ENCODE assay signal across 8 cellular contexts in the genomic region with DNA sequence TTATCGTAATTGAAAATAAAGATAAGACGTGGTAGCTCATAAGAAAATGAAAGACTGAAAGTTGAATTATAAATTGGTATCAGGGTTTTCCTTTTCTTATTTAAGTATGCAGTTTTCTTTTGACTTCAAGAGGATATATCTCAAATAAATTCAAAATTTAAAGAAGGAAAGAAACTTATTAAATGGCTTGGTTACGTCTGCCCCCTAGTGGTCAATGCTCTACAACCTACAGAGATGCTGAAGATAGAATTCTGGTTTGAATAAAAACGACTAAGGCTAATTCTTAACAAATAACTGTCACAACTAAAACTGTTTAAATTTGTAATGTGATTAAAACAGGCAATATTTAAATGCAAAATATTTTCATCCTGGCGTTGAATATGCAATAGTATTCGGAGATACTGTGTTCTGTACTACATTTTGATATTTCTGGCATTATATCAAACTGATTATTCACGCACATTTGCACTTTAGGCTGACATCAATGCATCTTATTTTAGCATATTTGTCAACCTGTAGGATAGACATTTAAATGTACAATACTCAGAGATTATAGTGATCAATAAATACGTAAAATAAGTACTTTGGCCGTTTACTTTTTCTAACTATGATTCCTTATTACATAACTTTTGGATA. TPM values are rescaled to one million over a fixed set of nuclear protein-coding genes. Genes with fewer than 3 reads are reported as not detected.
DNase-seq lines count a peak whose midpoint lies in the region; ATAC-seq, FAIRE-seq and TF ChIP-seq lines count a peak whose summit lies in the region.

No MANE protein-coding gene starts in this region.

- intact Hi-C loops in left lung (cut with DNase I) = loop anchor here in 1 of 2 donors (5.0 kb wide), 1 partner anchor 59 kb away; no protein-coding TSS in a partner anchor

- H3K36me3 ChIP-seq in bronchial epithelial cell (ENCODE audit: control insufficient read depth, insufficient read depth, low read length) (no peaks in the 10 kb centered on the region), left lung (no peaks in the 10 kb centered on the region)

- H3K27me3 ChIP-seq in bronchial epithelial cell (ENCODE audit: control insufficient read depth, insufficient read depth, low read length) (no peaks in the 10 kb centered on the region), left lung (no peaks in the 10 kb centered on the region)

- H3K9me3 ChIP-seq in left lung = no peaks in the 10 kb centered on the region

- no peak overlapping the region for H3K4me3 ChIP-seq in bronchial epithelial cell (ENCODE audit: low read depth, low read length)
- H3K4me3 ChIP-seq in left lung = no peak overlapping the region

- H3K4me1 ChIP-seq in left lung = peaks cover 0 to 8% of the 10 kb centered on the region in 2 donors

- TF ChIP-seq CTCF in bronchial epithelial cell (IDR thresholded peaks at IDR 0.05; ENCODE audit: insufficient read depth, low read length, severe bottlenecking) = peak; percentile 48
- peak; percentile 85 to 91 for TF ChIP-seq CTCF in left lung (IDR thresholded peaks at IDR 0.05)

- H3K27ac ChIP-seq in left lung = no peak overlapping the region

- no peak for FAIRE-seq in bronchial epithelial cell (lab: Jason Lieb, UNC)

- ATAC-seq in SK-N-SH treated with all-trans-retinoic acid at 6 μM for 48 hours = peak; percentile 78
- ATAC-seq in left lung = peak; percentile 76

- DNase-seq in activated effector memory CD4-positive, alpha-beta T cell treated with anti-CD3 and anti-CD28 coated beads, Interleukin-2, amount 50 U/mL, for 16 hours = peak; percentile 67
- DNase-seq in activated effector memory CD4-positive, alpha-beta T cell treated with Interleukin-2 at 50 U/mL for 16 hours = no peak
- peak; percentile 59 to 83 for DNase-seq in Kasumi-1 (lab: John Stamatoyannopoulos, UW)
- peak; percentile 61 for DNase-seq in bronchial epithelial cell (ENCODE audit: low read depth)
- no peak for DNase-seq in left lung
- DNase-seq in stimulated activated CD4-positive, alpha-beta T cell treated with anti-CD3 and anti-CD28 coated beads, TNF-alpha, amount 100 ng/mL, for 24 hours (ENCODE audit: low read depth in 3 of 3) = peak in 2 of 3 experiments; percentile 31 to 43
- no peak for DNase-seq in cortex of kidney (lab: John Stamatoyannopoulos, UW)

TF ChIP-seq in SK-N-SH treated with all-trans-retinoic acid at 6 μM for 48 hours, 23 proteins besides CTCF, POLR2A, EP300 and RAD21:
- TF ChIP-seq ZFP3 (CRISPR knock-in tag; IDR thresholded peaks at IDR 0.05) (no peak), ISL1 (CRISPR knock-in tag; IDR thresholded peaks at IDR 0.05) (no peak), ZNF8 (CRISPR knock-in tag; IDR thresholded peaks at IDR 0.05) (no peak), OSR1 (CRISPR knock-in tag; IDR thresholded peaks at IDR 0.05) (no peak), ZFP30 (CRISPR knock-in tag; IDR thresholded peaks at IDR 0.05) (no peak), SNAI2 (CRISPR knock-in tag; IDR thresholded peaks at IDR 0.05) (no peak), ZNF70 (CRISPR knock-in tag; IDR thresholded peaks at IDR 0.05) (no peak), BACH2 (CRISPR knock-in tag; IDR thresholded peaks at IDR 0.05; ENCODE audit: borderline replicate concordance) (no peak), TCF4 (CRISPR knock-in tag; IDR thresholded peaks at IDR 0.05; ENCODE audit: borderline replicate concordance) (no peak), TOX (CRISPR knock-in tag; IDR thresholded peaks at IDR 0.05; ENCODE audit: borderline replicate concordance) (no peak), ZNF565 (CRISPR knock-in tag; conservative IDR thresholded peaks at IDR 0.05; ENCODE audit: low read depth) (no peak), CSDC2 (CRISPR knock-in tag; IDR thresholded peaks at IDR 0.05) (no peak), ARNTL (CRISPR knock-in tag; IDR thresholded peaks at IDR 0.05; ENCODE audit: borderline replicate concordance, low read depth) (no peak), GLIS3 (CRISPR knock-in tag; IDR thresholded peaks at IDR 0.05) (no peak), PPARA (CRISPR knock-in tag; IDR thresholded peaks at IDR 0.05; ENCODE audit: borderline replicate concordance) (no peak), ZC3H10 (CRISPR knock-in tag; IDR thresholded peaks at IDR 0.05) (no peak)
- TF ChIP-seq, protein P1, sequence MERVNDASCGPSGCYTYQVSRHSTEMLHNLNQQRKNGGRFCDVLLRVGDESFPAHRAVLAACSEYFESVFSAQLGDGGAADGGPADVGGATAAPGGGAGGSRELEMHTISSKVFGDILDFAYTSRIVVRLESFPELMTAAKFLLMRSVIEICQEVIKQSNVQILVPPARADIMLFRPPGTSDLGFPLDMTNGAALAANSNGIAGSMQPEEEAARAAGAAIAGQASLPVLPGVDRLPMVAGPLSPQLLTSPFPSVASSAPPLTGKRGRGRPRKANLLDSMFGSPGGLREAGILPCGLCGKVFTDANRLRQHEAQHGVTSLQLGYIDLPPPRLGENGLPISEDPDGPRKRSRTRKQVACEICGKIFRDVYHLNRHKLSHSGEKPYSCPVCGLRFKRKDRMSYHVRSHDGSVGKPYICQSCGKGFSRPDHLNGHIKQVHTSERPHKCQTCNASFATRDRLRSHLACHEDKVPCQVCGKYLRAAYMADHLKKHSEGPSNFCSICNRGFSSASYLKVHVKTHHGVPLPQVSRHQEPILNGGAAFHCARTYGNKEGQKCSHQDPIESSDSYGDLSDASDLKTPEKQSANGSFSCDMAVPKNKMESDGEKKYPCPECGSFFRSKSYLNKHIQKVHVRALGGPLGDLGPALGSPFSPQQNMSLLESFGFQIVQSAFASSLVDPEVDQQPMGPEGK (CRISPR knock-in tag; IDR thresholded peaks at IDR 0.05; ENCODE audit: borderline replicate concordance) = no peak
- TF ChIP-seq, protein P2, sequence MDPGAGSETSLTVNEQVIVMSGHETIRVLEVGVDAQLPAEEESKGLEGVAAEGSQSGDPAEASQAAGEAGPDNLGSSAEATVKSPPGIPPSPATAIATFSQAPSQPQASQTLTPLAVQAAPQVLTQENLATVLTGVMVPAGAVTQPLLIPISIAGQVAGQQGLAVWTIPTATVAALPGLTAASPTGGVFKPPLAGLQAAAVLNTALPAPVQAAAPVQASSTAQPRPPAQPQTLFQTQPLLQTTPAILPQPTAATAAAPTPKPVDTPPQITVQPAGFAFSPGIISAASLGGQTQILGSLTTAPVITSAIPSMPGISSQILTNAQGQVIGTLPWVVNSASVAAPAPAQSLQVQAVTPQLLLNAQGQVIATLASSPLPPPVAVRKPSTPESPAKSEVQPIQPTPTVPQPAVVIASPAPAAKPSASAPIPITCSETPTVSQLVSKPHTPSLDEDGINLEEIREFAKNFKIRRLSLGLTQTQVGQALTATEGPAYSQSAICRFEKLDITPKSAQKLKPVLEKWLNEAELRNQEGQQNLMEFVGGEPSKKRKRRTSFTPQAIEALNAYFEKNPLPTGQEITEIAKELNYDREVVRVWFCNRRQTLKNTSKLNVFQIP (CRISPR knock-in tag; IDR thresholded peaks at IDR 0.05; ENCODE audit: borderline replicate concordance, low read depth) = no peak
- TF ChIP-seq, protein P3, sequence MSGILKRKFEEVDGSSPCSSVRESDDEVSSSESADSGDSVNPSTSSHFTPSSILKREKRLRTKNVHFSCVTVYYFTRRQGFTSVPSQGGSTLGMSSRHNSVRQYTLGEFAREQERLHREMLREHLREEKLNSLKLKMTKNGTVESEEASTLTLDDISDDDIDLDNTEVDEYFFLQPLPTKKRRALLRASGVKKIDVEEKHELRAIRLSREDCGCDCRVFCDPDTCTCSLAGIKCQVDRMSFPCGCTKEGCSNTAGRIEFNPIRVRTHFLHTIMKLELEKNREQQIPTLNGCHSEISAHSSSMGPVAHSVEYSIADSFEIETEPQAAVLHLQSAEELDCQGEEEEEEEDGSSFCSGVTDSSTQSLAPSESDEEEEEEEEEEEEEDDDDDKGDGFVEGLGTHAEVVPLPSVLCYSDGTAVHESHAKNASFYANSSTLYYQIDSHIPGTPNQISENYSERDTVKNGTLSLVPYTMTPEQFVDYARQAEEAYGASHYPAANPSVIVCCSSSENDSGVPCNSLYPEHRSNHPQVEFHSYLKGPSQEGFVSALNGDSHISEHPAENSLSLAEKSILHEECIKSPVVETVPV (CRISPR knock-in tag; IDR thresholded peaks at IDR 0.05) = no peak
TF ChIP-seq in SK-N-SH treated with all-trans-retinoic acid at 6 μM for 48 hours: peak in this region for 0.

RNA-seq across cellular contexts. Expression of a gene that starts 26.8 kb away (rescaled TPM):
- 0.26 and 0.38 TPM in 2 replicates for total RNA-seq in bronchial epithelial cell
- 10 to 100 TPM; 40.8 to 58.4 TPM for total RNA-seq in left lung

RNA-seq across cellular contexts. Expression of a gene that starts 56.2 kb away (rescaled TPM):
- total RNA-seq in bronchial epithelial cell = 0.13 TPM in 1 of 2 replicates, not detected in the other
- 10 to 100 TPM; 12.4 to 24.0 TPM for total RNA-seq in left lung

Comparison
In these comparisons a context has a peak if more than half of its experiments do, and no peak if none do; other contexts are left out.
1. DNase-seq: peak in activated effector memory CD4-positive, alpha-beta T cell treated with anti-CD3 and anti-CD28 coated beads, Interleukin-2, amount 50 U/mL, for 16 hours (single experiment), Kasumi-1 (2 of 2), bronchial epithelial cell (single experiment) and stimulated activated CD4-positive, alpha-beta T cell treated with anti-CD3 and anti-CD28 coated beads, TNF-alpha, amount 100 ng/mL, for 24 hours (2 of 3); none in activated effector memory CD4-positive, alpha-beta T cell treated with Interleukin-2 at 50 U/mL for 16 hours (single experiment), left lung (0 of 2) and cortex of kidney (single experiment).
2. RNA of a gene that starts 26.8 kb away (total RNA-seq): 40.8 to 58.4 TPM in left lung; 0.26 to 0.38 TPM in bronchial epithelial cell; every median in the first group is over 10 times any median in the second.
3. RNA of a gene that starts 56.2 kb away (total RNA-seq): 12.4 to 24.0 TPM in left lung; 0.13 TPM in bronchial epithelial cell; every median in the first group is over 10 times any median in the second.